ENCODE assay signal across 25 cellular contexts in genomic region chr5:158988987-158989624, GRCh38.
"Had no signal": no experiment of that assay in that cellular context is flagged by ENCODE, and none has a peak within 500 bp of the region (broad histone marks: within the 10 kb centered on the region; RNA-seq: fewer than 3 reads in every experiment).

No MANE protein-coding gene starts in this region.

- H3K9me3 Mint-ChIP-seq: activated naive CD4-positive, alpha-beta T cell treated with anti-CD3 and anti-CD28 coated beads, Interleukin-2, amount 10 ng/mL, durations not matched to agents 7 days and 5 days; endodermal cell; naive thymus-derived CD8-positive, alpha-beta T cell; stimulated activated memory B cell treated with anti-CD40 and anti-IgM and Interleukin-4, amounts not matched to agents 10 μg/mL and 1 μg/mL and 100 μg/mL, for 72 hours had no signal

- H3K9me3 ChIP-seq: colonic mucosa, left ventricle myocardium inferior, mucosa of descending colon, neutrophil, upper lobe of right lung had no signal

- H3K36me3 Mint-ChIP-seq: activated naive CD4-positive, alpha-beta T cell treated with anti-CD3 and anti-CD28 coated beads, Interleukin-2, amount 10 ng/mL, durations not matched to agents 7 days and 5 days; naive thymus-derived CD8-positive, alpha-beta T cell had no signal

- H3K4me1 ChIP-seq: colonic mucosa, parathyroid adenoma, upper lobe of right lung had no signal

- H3K9ac ChIP-seq: parathyroid adenoma had no signal

- H3K79me2 ChIP-seq: parathyroid adenoma had no signal

- H3K27ac Mint-ChIP-seq: activated naive CD4-positive, alpha-beta T cell treated with anti-CD3 and anti-CD28 coated beads, Interleukin-2, amount 10 ng/mL, durations not matched to agents 7 days and 5 days; endodermal cell; naive thymus-derived CD8-positive, alpha-beta T cell had no signal

- H3K4me1 Mint-ChIP-seq: activated naive CD4-positive, alpha-beta T cell treated with anti-CD3 and anti-CD28 coated beads, Interleukin-2, amount 10 ng/mL, durations not matched to agents 7 days and 5 days; naive thymus-derived CD8-positive, alpha-beta T cell had no signal

- H3K27me3 Mint-ChIP-seq: stimulated activated memory B cell treated with anti-CD40 and anti-IgM and Interleukin-4, amounts not matched to agents 10 μg/mL and 1 μg/mL and 100 μg/mL, for 72 hours had no signal

- H3K27me3 ChIP-seq: brain microvascular endothelial cell, colonic mucosa, neutrophil, upper lobe of right lung had no signal

- H3K4me3 ChIP-seq: colonic mucosa, left ventricle myocardium inferior, mucosa of descending colon, upper lobe of right lung had no signal

- FAIRE-seq: frontal cortex had no signal

- ATAC-seq: mucosa of descending colon; naive thymus-derived CD8-positive, alpha-beta T cell; sciatic nerve; stimulated activated memory B cell treated with anti-CD40 and anti-IgM and Interleukin-4, amounts not matched to agents 10 μg/mL and 1 μg/mL and 100 μg/mL, for 72 hours; upper lobe of right lung had no signal

- H2AFZ ChIP-seq: parathyroid adenoma had no signal

- H3K27ac ChIP-seq: brain microvascular endothelial cell, colonic mucosa, epithelial cell of prostate, neutrophil, parathyroid adenoma, upper lobe of right lung had no signal

- DNase-seq: activated CD4-positive, alpha-beta T cell treated with anti-CD3 and anti-CD28 coated beads, Interleukin-2, amount 50 U/mL, for 1 hour; activated CD8-positive, alpha-beta memory T cell treated with anti-CD3 and anti-CD28 coated beads for 24 hours; activated CD8-positive, alpha-beta memory T cell treated with anti-CD3 and anti-CD28 coated beads, Interleukin-2, amount 50 U/mL, for 48 hours; activated effector memory CD4-positive, alpha-beta T cell treated with Interleukin-2 at 50 U/mL for 16 hours; activated naive CD4-positive, alpha-beta T cell treated with anti-CD3 and anti-CD28 coated beads, Interleukin-2, amount 10 ng/mL, durations not matched to agents 7 days and 5 days; activated T-cell treated with anti-CD3 and anti-CD28 coated beads, Interleukin-2, amount 50 U/mL, for 48 hours; aorta; brain microvascular endothelial cell; central memory CD4-positive, alpha-beta T cell; colonic mucosa; endodermal cell; head of caudate nucleus; left ventricle myocardium inferior; mammary epithelial cell; mucosa of descending colon; naive thymus-derived CD8-positive, alpha-beta T cell; stimulated activated CD4-positive, alpha-beta T cell treated with anti-CD3 and anti-CD28 coated beads, Interleukin-4, amount 100 ng/mL, for 4 hours; T-helper 9 cell; upper lobe of right lung had no signal

- H3K36me3 ChIP-seq: brain microvascular endothelial cell, colonic mucosa, left ventricle myocardium inferior, neutrophil, upper lobe of right lung had no signal

- H3K4me3 Mint-ChIP-seq: activated naive CD4-positive, alpha-beta T cell treated with anti-CD3 and anti-CD28 coated beads, Interleukin-2, amount 10 ng/mL, durations not matched to agents 7 days and 5 days; endodermal cell; naive thymus-derived CD8-positive, alpha-beta T cell; stimulated activated memory B cell treated with anti-CD40 and anti-IgM and Interleukin-4, amounts not matched to agents 10 μg/mL and 1 μg/mL and 100 μg/mL, for 72 hours had no signal
